ENCODE assay signal across 8 cellular contexts in genomic region chr15:43545426-43545825, GRCh38.
"Had no signal": no experiment of that assay in that cellular context is flagged by ENCODE, and none has a peak within 500 bp of the region (broad histone marks: within the 10 kb centered on the region; RNA-seq: fewer than 3 reads in every experiment).

No MANE protein-coding gene starts in this region.

- DNase-seq: GDM1, GF-D8 had no signal

- FAIRE-seq: G401.6, GM12878, GM12891, GM12892, GM18507, GM19239 had no signal

- ATAC-seq: GM12878 had no signal

- H3K4me3 ChIP-seq: GM12878 had no signal
